ENCODE assay signal across 17 cellular contexts in the genomic region with DNA sequence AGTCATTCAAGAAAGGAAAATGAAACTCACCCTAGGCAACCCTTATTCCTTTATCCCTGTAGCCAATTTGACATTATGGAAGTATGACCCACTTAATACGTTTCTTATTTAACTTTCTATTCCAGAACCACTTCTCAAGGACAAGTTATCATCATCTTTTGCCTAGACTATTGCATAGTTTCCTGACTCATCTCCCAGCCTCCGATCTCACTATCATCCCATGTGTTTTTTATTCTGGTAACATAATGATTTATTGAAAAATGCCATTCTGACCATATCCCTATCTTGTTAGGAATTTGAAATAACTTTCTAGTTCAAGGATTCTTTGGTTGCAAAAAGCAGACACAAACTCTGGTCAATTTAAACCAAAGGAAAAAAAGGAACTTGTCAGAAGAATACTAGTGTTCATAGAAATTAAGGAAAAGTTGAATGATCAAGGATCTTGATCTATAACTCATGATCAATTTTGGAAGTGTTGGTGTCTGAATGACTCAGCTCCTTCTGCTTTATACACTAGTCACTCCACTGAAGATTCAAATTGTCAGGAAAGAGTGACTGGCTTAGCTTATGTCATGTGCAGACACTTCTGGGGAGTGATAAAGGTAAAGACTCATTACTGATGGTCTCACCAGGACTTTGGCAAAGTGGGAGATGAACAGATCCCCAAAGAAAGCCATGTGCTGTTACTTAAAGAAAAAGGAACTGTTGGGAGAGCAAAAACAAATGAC. TPM values are rescaled to one million over a fixed set of nuclear protein-coding genes. Genes with fewer than 3 reads are reported as not detected.
DNase-seq lines count a peak whose midpoint lies in the region; ATAC-seq and TF ChIP-seq lines count a peak whose summit lies in the region.
"Had no signal": no experiment of that assay in that cellular context is flagged by ENCODE, and none has a peak within 500 bp of the region (broad histone marks: within the 10 kb centered on the region; RNA-seq: fewer than 3 reads in every experiment).

No MANE protein-coding gene starts in this region.

- TF ChIP-seq POLR2A in GM18505 (IDR thresholded peaks at IDR 0.05; ENCODE audit: borderline replicate concordance, extremely low read depth, insufficient read depth, insufficient read length), result no peak

- ATAC-seq in GM18505 (IDR thresholded peaks at IDR 0.05; ENCODE audit: unreplicated experiment), result no peak
- no peak for ATAC-seq in GM19035 (IDR thresholded peaks at IDR 0.05; ENCODE audit: unreplicated experiment)
- ATAC-seq: HCT116 had no signal

- DNase-seq in EH (ENCODE audit: low read depth), result peak; percentile 82
- DNase-seq in RPMI7951 (ENCODE audit: low read depth), result peak; percentile 39
- peak; percentile 57 for DNase-seq in fibroblast of gingiva (ENCODE audit: low read depth)
- peak; percentile 15 for DNase-seq in kidney tubule cell (ENCODE audit: low spot score)
- DNase-seq in NOMO-1 treated with dmso at 0.1 percent for 144 hours (lab: John Stamatoyannopoulos, UW; ENCODE audit: unreplicated experiment), result no peak
- no peak for DNase-seq in stimulated activated CD4-positive, alpha-beta T cell treated with anti-CD3 and anti-CD28 coated beads, Interleukin-2, amount 100 ng/mL, for 24 hours
- DNase-seq: ACHN, DMS 273 treated with DMSO at 0.1 percent for 48 hours, KG1, NCI-H1092 treated with DMSO at 0.1 percent for 48 hours, NCI-H1694, NCI-H345, NCI-H526 treated with DMSO at 0.1 percent for 48 hours had no signal

RNA-seq across cellular contexts. Expression of a gene that starts 8.5 kb away (rescaled TPM):
- total RNA-seq in RPMI7951 (2014; rRNA removed; shearing (Covaris generic)), result not detected in 2 replicates
- total RNA-seq: MCF 10A had no signal

Comparison
In these comparisons a context has a peak if more than half of its experiments do, and no peak if none do; other contexts are left out.
1. DNase-seq: peak in EH (single experiment), RPMI7951 (single experiment), fibroblast of gingiva (single experiment) and kidney tubule cell (single experiment); none in NOMO-1 treated with dmso at 0.1 percent for 144 hours (single experiment) and stimulated activated CD4-positive, alpha-beta T cell treated with anti-CD3 and anti-CD28 coated beads, Interleukin-2, amount 100 ng/mL, for 24 hours (0 of 2).